In genomic region chr11:112962854-112963367, GRCh38 we compare ENCODE assay signal across 8 cellular contexts. TPM values are rescaled to one million over a fixed set of nuclear protein-coding genes. Genes with fewer than 3 reads are reported as not detected.
DNase-seq lines count a peak whose midpoint lies in the region; ATAC-seq and TF ChIP-seq lines count a peak whose summit lies in the region.

No MANE protein-coding gene starts in this region.

- TF ChIP-seq POLR2A in Peyer's patch (IDR thresholded peaks at IDR 0.05) = no peak

- DNase-seq in AG10803 (ENCODE audit: low read depth) (peak; percentile 24), HL-60 (ENCODE audit: low read depth in 1 of 2, low spot score in 1 of 2) (no peak), Peyer's patch (peak in 2 of 3 donors; percentile 57 to 58), fibroblast of pulmonary artery (ENCODE audit: low read depth) (no peak), myocyte (ENCODE audit: low read depth) (peak; percentile 82), aorta (peak; percentile 63 to 86), GDM1 (lab: John Stamatoyannopoulos, UW) (no peak)

- WGBS in aorta, 2 donors = 1% methylated on average over 42 to 55 of the region's 55 CpGs

- intact Hi-C loops in aorta (cut with DNase I) = loop anchor here (10.0 kb wide), 3 partner anchors 168 to 668 kb away; no protein-coding TSS in a partner anchor

- H3K36me3 ChIP-seq in Peyer's patch (no peaks in the 10 kb centered on the region), aorta (ENCODE audit: control insufficient read depth in 1 of 2, insufficient read depth in 2 of 2, low read length in 1 of 2) (no peaks in the 10 kb centered on the region)

- TF ChIP-seq CTCF in AG10803 (conservative IDR thresholded peaks at IDR 0.05; ENCODE audit: low read length) (no peak), HL-60 (IDR thresholded peaks at IDR 0.05; ENCODE audit: insufficient read depth, low read length) (no peak), Peyer's patch (IDR thresholded peaks at IDR 0.05) (no peak), fibroblast of pulmonary artery (IDR thresholded peaks at IDR 0.05; ENCODE audit: low read length, missing control alignments) (no peak)

- H3K4me1 ChIP-seq in Peyer's patch (peaks cover 0 to 14% (median 0%) of the 10 kb centered on the region in 4 donors), aorta (ENCODE audit: control insufficient read depth in 1 of 2, insufficient read depth in 2 of 2, low read length in 2 of 2) (no peaks in the 10 kb centered on the region)

- peaks cover 68% of the 10 kb centered on the region for H3K27me3 ChIP-seq in HL-60 (ENCODE audit: insufficient read depth, poor library complexity, severe bottlenecking)
- H3K27me3 ChIP-seq in Peyer's patch = no peaks in the 10 kb centered on the region
- no peaks in the 10 kb centered on the region for H3K27me3 ChIP-seq in aorta (ENCODE audit: control insufficient read depth in 1 of 2, insufficient read depth in 2 of 2, low read length in 1 of 2)

- H3K27ac ChIP-seq in HL-60 (replicated peaks) = no peak overlapping the region
- peak overlapping the region in 2 of 4 donors; percentile 17 to 62 for H3K27ac ChIP-seq in Peyer's patch
- no peak overlapping the region for H3K27ac ChIP-seq in aorta (ENCODE audit: low read depth in 1 of 2, low read length in 2 of 2)

- peak overlapping the region; percentile 67 for H3K4me3 ChIP-seq in AG10803 (ENCODE audit: low read length)
- H3K4me3 ChIP-seq in HL-60 (replicated peaks; ENCODE audit: insufficient read depth, low read length) = peak overlapping the region; percentile 46
- peak overlapping the region; percentile 33 to 59 (median 48) for H3K4me3 ChIP-seq in Peyer's patch
- H3K4me3 ChIP-seq in fibroblast of pulmonary artery (replicated peaks; ENCODE audit: low read depth, low read length) = peak overlapping the region; percentile 55
- peak overlapping the region; percentile 42 to 72 for H3K4me3 ChIP-seq in aorta (ENCODE audit: low read length in 2 of 2)

- ATAC-seq in aorta (ENCODE audit: low FRiP score) (peak; percentile 78), HG02610 (IDR thresholded peaks at IDR 0.05; ENCODE audit: unreplicated experiment) (no peak)

- no peaks in the 10 kb centered on the region for H3K9me3 ChIP-seq in Peyer's patch
- H3K9me3 ChIP-seq in aorta (ENCODE audit: control insufficient read depth, low read length) = no peaks in the 10 kb centered on the region

RNA-seq across cellular contexts. Expression of gene NCAM1, which starts 1.7 kb away (rescaled TPM):
- total RNA-seq in Peyer's patch (10 to 100 TPM in 2 of 4 donors, 1 to 10 TPM in 2; 1.8 to 42.9 (median 10.5) TPM), myocyte (536 and 591 TPM in 2 replicates), aorta (10 to 100 TPM; 10.2 to 19.4 TPM)
- 461 TPM for polyA plus RNA-seq in myocyte (2012)
- polyA plus RNA-seq in aorta = 1 to 10 TPM; 1.8 to 2.1 TPM

Comparison
In these comparisons a context has a peak if more than half of its experiments do, and no peak if none do; other contexts are left out.
1. DNase-seq: peak in AG10803 (single experiment), Peyer's patch (2 of 3), myocyte (single experiment) and aorta (2 of 2); none in HL-60 (0 of 2), fibroblast of pulmonary artery (single experiment) and GDM1 (single experiment).
2. RNA of gene NCAM1, which starts 1.7 kb away (total RNA-seq): 536 to 591 TPM in myocyte; 10.2 to 19.4 TPM in aorta and 1.8 to 42.9 TPM in Peyer's patch; every median in the first group is over 10 times any median in the second.
3. Peak in every context shown above with its lines, with median percentiles within 50 percentile points of each other: H3K4me3 ChIP-seq.